ENCODE assay signal across 11 cellular contexts in genomic region chr11:131186629-131187075, GRCh38.
A peak's percentile ranks its signal among the peaks of the same experiment; 100 is the strongest.
DNase-seq lines count a peak whose midpoint lies in the region; ATAC-seq, FAIRE-seq and TF ChIP-seq lines count a peak whose summit lies in the region.
"Had no signal": no experiment of that assay in that cellular context is flagged by ENCODE, and none has a peak within 500 bp of the region (broad histone marks: within the 10 kb centered on the region; RNA-seq: fewer than 3 reads in every experiment).

No MANE protein-coding gene starts in this region.

- ATAC-seq in GM19351 (IDR thresholded peaks at IDR 0.05; ENCODE audit: unreplicated experiment) (peak; percentile 95), HG03060 (IDR thresholded peaks at IDR 0.05; ENCODE audit: low read depth, unreplicated experiment) (peak; percentile 75), activated B cell treated with CpG ODN at 0.5 μM for 24 hours (ENCODE audit: low read depth) (peak; percentile 40)
- ATAC-seq: left lung had no signal

- TF ChIP-seq POLR2A in GM12892 (IDR thresholded peaks at IDR 0.05; ENCODE audit: low read depth, low read length) (peak; percentile 62; the same call in 1 of the 2 replicates), stomach (IDR thresholded peaks at IDR 0.05) (no peak)

- 14 to 37% (median 20%) methylated on average over 7 to 10 of the region's 10 CpGs for WGBS in stomach, 5 donors

- DNase-seq in GM12892 (ENCODE audit: insufficient read length) (peak; percentile 39), activated B cell treated with CpG ODN at 0.5 μM for 24 hours (no peak), stomach (no peak), GOT3 (lab: John Stamatoyannopoulos, UW) (no peak), Caco-2 (no peak), G401 (ENCODE audit: low spot score) (no peak)
- DNase-seq: brain microvascular endothelial cell had no signal

- intact Hi-C loops in activated B cell treated with CpG ODN at 0.5 μM for 24 hours (cut with micrococcal nuclease) (no loop called here), stomach (cut with DNase I; ENCODE audit: low total_unique reads) (no loop called here), Caco-2 (cut with micrococcal nuclease; ENCODE audit: unreplicated experiment) (no loop called here)

- CTCF ChIA-PET in activated B cell treated with CpG ODN at 0.5 μM for 24 hours (lab: Charles Lee) = interaction anchor here (0.6 kb wide), 1 partner anchor 9 kb away, joined by 3 read pairs; no protein-coding TSS in a partner anchor
- CTCF ChIA-PET in Caco-2 (lab: Charles Lee) = no interaction called here

- H3K27me3 Mint-ChIP-seq in activated B cell treated with CpG ODN at 0.5 μM for 24 hours = no peaks in the 10 kb centered on the region
- peaks cover 21% of the 10 kb centered on the region for H3K27me3 Mint-ChIP-seq in Caco-2 (ENCODE audit: insufficient read depth, unreplicated experiment)

- TF ChIP-seq EP300 in stomach (IDR thresholded peaks at IDR 0.05) = no peak

- H3K27me3 ChIP-seq in stomach = peaks cover 0 to 4% (median 4%) of the 10 kb centered on the region in 3 donors
- no peaks in the 10 kb centered on the region for H3K27me3 ChIP-seq in Caco-2 (replicated peaks; ENCODE audit: control insufficient read depth, insufficient read depth, low read length)
- H3K27me3 ChIP-seq: brain microvascular endothelial cell, left lung had no signal

- POLR2A ChIA-PET in activated B cell treated with CpG ODN at 0.5 μM for 24 hours (lab: Charles Lee) = no interaction called here
- POLR2A ChIA-PET in Caco-2 (lab: Charles Lee) = no interaction called here

- FAIRE-seq in GM12892 (lab: Jason Lieb, UNC) = peak; percentile 99

- H3K4me1 Mint-ChIP-seq in activated B cell treated with CpG ODN at 0.5 μM for 24 hours (peaks cover 10% of the 10 kb centered on the region), Caco-2 (ENCODE audit: low read depth, unreplicated experiment) (no peaks in the 10 kb centered on the region)

- H3K36me3 Mint-ChIP-seq in activated B cell treated with CpG ODN at 0.5 μM for 24 hours (ENCODE audit: low read depth) = no peaks in the 10 kb centered on the region
- no peaks in the 10 kb centered on the region for H3K36me3 Mint-ChIP-seq in Caco-2 (ENCODE audit: insufficient read depth, unreplicated experiment)

- H3K27ac Mint-ChIP-seq in activated B cell treated with CpG ODN at 0.5 μM for 24 hours (no peak overlapping the region), Caco-2 (ENCODE audit: unreplicated experiment) (no peak overlapping the region)

- in situ Hi-C loops in G401 (cut with HindIII; ENCODE audit: low sequenced_read_pairs) = no loop called here

- H3K36me3 ChIP-seq in stomach = no peaks in the 10 kb centered on the region
- no peaks in the 10 kb centered on the region for H3K36me3 ChIP-seq in Caco-2 (ENCODE audit: control insufficient read depth, insufficient read depth, low read length)
- H3K36me3 ChIP-seq: brain microvascular endothelial cell, left lung had no signal

- H3K9me3 Mint-ChIP-seq in activated B cell treated with CpG ODN at 0.5 μM for 24 hours (no peaks in the 10 kb centered on the region), Caco-2 (ENCODE audit: unreplicated experiment) (no peaks in the 10 kb centered on the region)

- TF ChIP-seq CTCF in activated B cell treated with CpG ODN at 0.5 μM for 24 hours (IDR thresholded peaks at IDR 0.05) (no peak), stomach (IDR thresholded peaks at IDR 0.05) (no peak), Caco-2 (IDR thresholded peaks at IDR 0.05; ENCODE audit: insufficient read depth in 1 of 2, low read depth in 1 of 2, low read length in 1 of 2, severe bottlenecking in 1 of 2, unreplicated experiment in 1 of 2) (no peak)

- H3K4me3 Mint-ChIP-seq in activated B cell treated with CpG ODN at 0.5 μM for 24 hours = no peak overlapping the region
- H3K4me3 Mint-ChIP-seq in Caco-2 (ENCODE audit: unreplicated experiment) = no peak overlapping the region

- no peak overlapping the region for H3K27ac ChIP-seq in stomach
- H3K27ac ChIP-seq: brain microvascular endothelial cell, left lung, SK-N-MC had no signal

- no TSS peak for BruUV-seq in Caco-2 (replicated peaks; lab: Mats Ljungman, UMichigan)

- H3K4me3 ChIP-seq in stomach = no peak overlapping the region
- no peak overlapping the region for H3K4me3 ChIP-seq in Caco-2 (ENCODE audit: low read depth, low read length)
- H3K4me3 ChIP-seq: left lung, SK-N-MC had no signal

- no peaks in the 10 kb centered on the region for H3K9me3 ChIP-seq in stomach
- H3K9me3 ChIP-seq in Caco-2 = 0 out of 2 replicates have a peak, but pooled peaks cover 3% of the 10 kb centered on the region
- H3K9me3 ChIP-seq: left lung had no signal

- no peaks in the 10 kb centered on the region for H3K4me1 ChIP-seq in stomach
- H3K4me1 ChIP-seq in Caco-2 = no peaks in the 10 kb centered on the region
- H3K4me1 ChIP-seq: left lung had no signal

Comparison
In these comparisons a context has a peak if more than half of its experiments do, and no peak if none do; other contexts are left out.
1. ATAC-seq: peak in every context shown above with its lines; median percentile 95 in GM19351; 75 in HG03060; 40 in activated B cell treated with CpG ODN at 0.5 μM for 24 hours.